ENCODE assay signal across 9 cellular contexts in genomic region chr2:201644001-201644400, GRCh38. TPM values are rescaled to one million over a fixed set of nuclear protein-coding genes. Genes with fewer than 3 reads are reported as not detected.
DNase-seq lines count a peak whose midpoint lies in the region; ATAC-seq lines count a peak whose summit lies in the region.
"Had no signal": no experiment of that assay in that cellular context is flagged by ENCODE, and none has a peak within 500 bp of the region (broad histone marks: within the 10 kb centered on the region; RNA-seq: fewer than 3 reads in every experiment).

No MANE protein-coding gene starts in this region.

- POLR2A ChIA-PET in activated CD4-positive, alpha-beta memory T cell treated with anti-CD3 and anti-CD28 coated beads for 36 hours (lab: Charles Lee), result no interaction called here

- H3K9me3 Mint-ChIP-seq in activated CD4-positive, alpha-beta memory T cell treated with anti-CD3 and anti-CD28 coated beads for 36 hours, result no peaks in the 10 kb centered on the region
- no peaks in the 10 kb centered on the region for H3K9me3 Mint-ChIP-seq in stimulated activated effector memory CD8-positive, alpha-beta T cell treated with anti-CD3 and anti-CD28 coated beads, Interleukin-12 subunit alpha, Interleukin-12 subunit beta, amount 100 ng/mL, for 72 hours
- no peaks in the 10 kb centered on the region for H3K9me3 Mint-ChIP-seq in stimulated activated naive B cell treated with anti-CD40 and anti-IgM and Interleukin-4, amounts not matched to agents 10 μg/mL and 1 μg/mL and 100 μg/mL, for 72 hours

- DNase-seq in HCEC 1CT (peak; percentile 19), left ventricle myocardium superior (no peak)
- DNase-seq in activated CD4-positive, alpha-beta memory T cell treated with anti-CD3 and anti-CD28 coated beads for 36 hours, result no peak
- no peak for DNase-seq in stimulated activated effector memory CD8-positive, alpha-beta T cell treated with anti-CD3 and anti-CD28 coated beads, Interleukin-12 subunit alpha, Interleukin-12 subunit beta, amount 100 ng/mL, for 72 hours (ENCODE audit: low spot score in 2 of 2)
- DNase-seq in stimulated activated naive B cell treated with anti-CD40 and anti-IgM and Interleukin-4, amounts not matched to agents 10 μg/mL and 1 μg/mL and 100 μg/mL, for 72 hours, result no peak
- no peak for DNase-seq in stimulated activated CD4-positive, alpha-beta T cell treated with anti-CD3 and anti-CD28 coated beads, Interleukin-2, amount 100 ng/mL, for 24 hours
- DNase-seq: left colon had no signal

- ATAC-seq in left ventricle myocardium superior (peak; percentile 6), HG03135 (IDR thresholded peaks at IDR 0.05; ENCODE audit: unreplicated experiment) (no peak), GM21619 (IDR thresholded peaks at IDR 0.05; ENCODE audit: unreplicated experiment) (no peak)
- no peak for ATAC-seq in stimulated activated effector memory CD8-positive, alpha-beta T cell treated with anti-CD3 and anti-CD28 coated beads, Interleukin-12 subunit alpha, Interleukin-12 subunit beta, amount 100 ng/mL, for 72 hours
- ATAC-seq in stimulated activated naive B cell treated with anti-CD40 and anti-IgM and Interleukin-4, amounts not matched to agents 10 μg/mL and 1 μg/mL and 100 μg/mL, for 72 hours (replicated peaks), result no peak

- CTCF ChIA-PET in activated CD4-positive, alpha-beta memory T cell treated with anti-CD3 and anti-CD28 coated beads for 36 hours (lab: Charles Lee), result no interaction called here

- H3K27me3 Mint-ChIP-seq in activated CD4-positive, alpha-beta memory T cell treated with anti-CD3 and anti-CD28 coated beads for 36 hours, result no peaks in the 10 kb centered on the region
- peaks cover 0 to 9% of the 10 kb centered on the region in 2 donors for H3K27me3 Mint-ChIP-seq in stimulated activated naive B cell treated with anti-CD40 and anti-IgM and Interleukin-4, amounts not matched to agents 10 μg/mL and 1 μg/mL and 100 μg/mL, for 72 hours

- H3K36me3 Mint-ChIP-seq in activated CD4-positive, alpha-beta memory T cell treated with anti-CD3 and anti-CD28 coated beads for 36 hours, result peaks cover 3% of the 10 kb centered on the region
- H3K36me3 Mint-ChIP-seq in stimulated activated effector memory CD8-positive, alpha-beta T cell treated with anti-CD3 and anti-CD28 coated beads, Interleukin-12 subunit alpha, Interleukin-12 subunit beta, amount 100 ng/mL, for 72 hours, result peaks cover 9% of the 10 kb centered on the region
- peaks cover 0 to 1% of the 10 kb centered on the region in 2 donors for H3K36me3 Mint-ChIP-seq in stimulated activated naive B cell treated with anti-CD40 and anti-IgM and Interleukin-4, amounts not matched to agents 10 μg/mL and 1 μg/mL and 100 μg/mL, for 72 hours

- peaks cover 10% of the 10 kb centered on the region for H3K4me1 Mint-ChIP-seq in activated CD4-positive, alpha-beta memory T cell treated with anti-CD3 and anti-CD28 coated beads for 36 hours (ENCODE audit: low read depth)
- peaks cover 11% of the 10 kb centered on the region for H3K4me1 Mint-ChIP-seq in stimulated activated effector memory CD8-positive, alpha-beta T cell treated with anti-CD3 and anti-CD28 coated beads, Interleukin-12 subunit alpha, Interleukin-12 subunit beta, amount 100 ng/mL, for 72 hours
- peaks cover 7 to 12% of the 10 kb centered on the region in 2 donors for H3K4me1 Mint-ChIP-seq in stimulated activated naive B cell treated with anti-CD40 and anti-IgM and Interleukin-4, amounts not matched to agents 10 μg/mL and 1 μg/mL and 100 μg/mL, for 72 hours

- intact Hi-C loops in activated CD4-positive, alpha-beta memory T cell treated with anti-CD3 and anti-CD28 coated beads for 36 hours (cut with micrococcal nuclease), result loop anchor here (5.0 to 10.0 kb wide), 4 partner anchors 382 to 529 kb away; partner anchors contain the start of genes CASP8, CFLAR and FZD7
- intact Hi-C loops in left ventricle myocardium superior (cut with micrococcal nuclease), result no loop called here

- H3K27ac Mint-ChIP-seq in activated CD4-positive, alpha-beta memory T cell treated with anti-CD3 and anti-CD28 coated beads for 36 hours, result no peak overlapping the region
- no peak overlapping the region for H3K27ac Mint-ChIP-seq in stimulated activated effector memory CD8-positive, alpha-beta T cell treated with anti-CD3 and anti-CD28 coated beads, Interleukin-12 subunit alpha, Interleukin-12 subunit beta, amount 100 ng/mL, for 72 hours
- H3K27ac Mint-ChIP-seq in stimulated activated naive B cell treated with anti-CD40 and anti-IgM and Interleukin-4, amounts not matched to agents 10 μg/mL and 1 μg/mL and 100 μg/mL, for 72 hours, result no peak overlapping the region

- H3K4me3 Mint-ChIP-seq in activated CD4-positive, alpha-beta memory T cell treated with anti-CD3 and anti-CD28 coated beads for 36 hours, result peak overlapping the region; percentile 87
- peak overlapping the region; percentile 85 for H3K4me3 Mint-ChIP-seq in stimulated activated effector memory CD8-positive, alpha-beta T cell treated with anti-CD3 and anti-CD28 coated beads, Interleukin-12 subunit alpha, Interleukin-12 subunit beta, amount 100 ng/mL, for 72 hours
- no peak overlapping the region for H3K4me3 Mint-ChIP-seq in stimulated activated naive B cell treated with anti-CD40 and anti-IgM and Interleukin-4, amounts not matched to agents 10 μg/mL and 1 μg/mL and 100 μg/mL, for 72 hours

RNA-seq across cellular contexts. Expression of gene TMEM237, which starts 0.7 kb away (rescaled TPM):
- total RNA-seq in activated CD4-positive, alpha-beta memory T cell treated with anti-CD3 and anti-CD28 coated beads for 36 hours, result 10 to 100 TPM; 15.4 to 18.3 TPM
- total RNA-seq in left ventricle myocardium superior, result 14.0 TPM

RNA-seq across cellular contexts. Expression of gene MPP4, which starts 54.4 kb away (rescaled TPM):
- total RNA-seq in activated CD4-positive, alpha-beta memory T cell treated with anti-CD3 and anti-CD28 coated beads for 36 hours, result not detected
- total RNA-seq in left ventricle myocardium superior, result not detected
- total RNA-seq: left colon had no signal

Comparison
In these comparisons a context has a peak if more than half of its experiments do, and no peak if none do; other contexts are left out.
1. H3K4me3 Mint-ChIP-seq: peak in activated CD4-positive, alpha-beta memory T cell treated with anti-CD3 and anti-CD28 coated beads for 36 hours (single experiment) and stimulated activated effector memory CD8-positive, alpha-beta T cell treated with anti-CD3 and anti-CD28 coated beads, Interleukin-12 subunit alpha, Interleukin-12 subunit beta, amount 100 ng/mL, for 72 hours (single experiment); none in stimulated activated naive B cell treated with anti-CD40 and anti-IgM and Interleukin-4, amounts not matched to agents 10 μg/mL and 1 μg/mL and 100 μg/mL, for 72 hours (0 of 2).